In the genomic region with DNA sequence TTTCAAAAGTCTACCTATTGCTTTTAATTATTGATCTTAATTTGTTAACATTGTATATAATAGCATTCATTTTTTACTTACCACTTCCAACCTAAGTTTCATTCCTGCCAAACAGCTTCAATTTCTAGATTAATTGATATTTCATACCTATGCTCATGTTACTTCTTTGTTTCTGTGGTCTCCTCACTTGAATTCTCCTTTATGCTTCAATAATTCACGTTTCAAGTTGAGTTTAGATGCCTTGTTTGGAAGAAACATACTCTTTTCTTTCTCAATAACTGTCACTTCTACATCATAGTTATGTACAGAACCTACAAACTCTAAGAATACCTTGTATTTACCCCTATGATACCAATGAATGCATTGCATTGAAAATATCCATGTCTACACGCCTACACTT, we compare ENCODE assay signal across 15 cellular contexts.
A peak's percentile ranks its signal among the peaks of the same experiment; 100 is the strongest.
DNase-seq lines count a peak whose midpoint lies in the region; ATAC-seq, FAIRE-seq and TF ChIP-seq lines count a peak whose summit lies in the region.
"Had no signal": no experiment of that assay in that cellular context is flagged by ENCODE, and none has a peak within 500 bp of the region (broad histone marks: within the 10 kb centered on the region; RNA-seq: fewer than 3 reads in every experiment).

No MANE protein-coding gene starts in this region.

- H2BK15ac ChIP-seq in mesenchymal stem cell (ENCODE audit: low read depth, poor library complexity, severe bottlenecking): no peak overlapping the region

- H2BK120ac ChIP-seq in mesenchymal stem cell (ENCODE audit: low read depth, low read length): no peak overlapping the region

- H4K20me1 ChIP-seq in OCI-LY3 (ENCODE audit: insufficient read depth, low read length): no peaks in the 10 kb centered on the region

- H3K4ac ChIP-seq in mesenchymal stem cell (ENCODE audit: low read depth in 1 of 2, low read length in 2 of 2): no peak overlapping the region

- H3K36me3 ChIP-seq in OCI-LY3 (replicated peaks; ENCODE audit: low read depth, low read length): no peaks in the 10 kb centered on the region
- H3K36me3 ChIP-seq in mesenchymal stem cell (ENCODE audit: control insufficient read depth in 1 of 2, insufficient read depth in 2 of 2, low read depth in 1 of 2, low read length in 2 of 2): no peaks in the 10 kb centered on the region
- H3K36me3 ChIP-seq: HAP-1 had no signal

- TF ChIP-seq POLR2A in GM12891 (IDR thresholded peaks at IDR 0.05; ENCODE audit: low read depth, low read length): no peak

- H2BK5ac ChIP-seq in mesenchymal stem cell (ENCODE audit: low read depth, low read length, poor library complexity, severe bottlenecking): no peak overlapping the region

- H3K4me3 ChIP-seq in OCI-LY3 (ENCODE audit: low read length): no peak overlapping the region
- H3K4me3 ChIP-seq in mesenchymal stem cell (ENCODE audit: insufficient read depth in 1 of 2, low read depth in 1 of 2, low read length in 2 of 2): no peak overlapping the region
- H3K4me3 ChIP-seq: HAP-1 had no signal

- no peak overlapping the region for H2BK12ac ChIP-seq in mesenchymal stem cell (ENCODE audit: low read length in 2 of 2)

- H3K27me3 ChIP-seq in OCI-LY3 (ENCODE audit: low read depth, low read length): no peaks in the 10 kb centered on the region
- H3K27me3 ChIP-seq in mesenchymal stem cell (ENCODE audit: control insufficient read depth in 1 of 2, insufficient read depth in 1 of 2, low read length in 2 of 2): no peaks in the 10 kb centered on the region

- peaks cover 15% of the 10 kb centered on the region for H3K4me1 ChIP-seq in OCI-LY3 (ENCODE audit: low read length)
- H3K4me1 ChIP-seq in mesenchymal stem cell (ENCODE audit: control insufficient read depth, insufficient read depth, low read depth, low read length): no peaks in the 10 kb centered on the region
- H3K4me1 ChIP-seq: Caco-2, HAP-1 had no signal

- H3K79me1 ChIP-seq in mesenchymal stem cell (replicated peaks; ENCODE audit: low read length, poor library complexity, severe bottlenecking): no peaks in the 10 kb centered on the region

- no peaks in the 10 kb centered on the region for H3K79me2 ChIP-seq in OCI-LY3 (ENCODE audit: low read length)

- DNase-seq in mesenchymal stem cell (no peak), GM12891 (ENCODE audit: insufficient read length, low spot score) (no peak), G401 (ENCODE audit: low spot score) (no peak)
- DNase-seq: C1 segment of cervical spinal cord; Caco-2; CD4-positive, alpha-beta memory T cell; DMS153; DND-41; GDM1; GOT3 had no signal

- H3K4me2 ChIP-seq in OCI-LY3 (ENCODE audit: low read length) (0 out of 2 replicates have a peak overlapping the region, but pooled peaks have one; percentile 21), mesenchymal stem cell (ENCODE audit: low read length, poor library complexity, severe bottlenecking) (no peak overlapping the region)

- H3K9ac ChIP-seq in OCI-LY3 (ENCODE audit: low read length): no peak overlapping the region
- no peak overlapping the region for H3K9ac ChIP-seq in mesenchymal stem cell (ENCODE audit: low read length)

- H3K27ac ChIP-seq in OCI-LY3 (ENCODE audit: low read length) (no peak overlapping the region), mesenchymal stem cell (ENCODE audit: low read length, poor library complexity, severe bottlenecking) (no peak overlapping the region)

- H3K9me3 ChIP-seq in OCI-LY3 (ENCODE audit: insufficient read depth, low read length): 0 out of 2 replicates have a peak, but pooled peaks cover 3% of the 10 kb centered on the region
- H3K9me3 ChIP-seq in mesenchymal stem cell (ENCODE audit: control insufficient read depth, low read length): no peaks in the 10 kb centered on the region
- H3K9me3 ChIP-seq: Caco-2, HAP-1 had no signal

- whole genome bisulfite sequencing in mesenchymal stem cell: 34% methylated on average over 2 of the region's 2 CpGs

- no peak for FAIRE-seq in GM12891 (lab: Jason Lieb, UNC)
- FAIRE-seq: H54 had no signal

- no peak overlapping the region for H2AFZ ChIP-seq in OCI-LY3 (ENCODE audit: low read depth, low read length)
- no peak overlapping the region for H2AFZ ChIP-seq in mesenchymal stem cell (ENCODE audit: low read depth, low read length)

- in situ Hi-C loops in G401 (cut with HindIII; ENCODE audit: low sequenced_read_pairs): no loop called here

- no peak for TF ChIP-seq CTCF in OCI-LY3 (IDR thresholded peaks at IDR 0.05; ENCODE audit: low read depth, low read length)

- H3K23ac ChIP-seq in mesenchymal stem cell (ENCODE audit: low read length in 2 of 2): no peak overlapping the region

- H4K91ac ChIP-seq in mesenchymal stem cell (ENCODE audit: low read length): no peak overlapping the region

- H3K18ac ChIP-seq in mesenchymal stem cell (ENCODE audit: low read depth in 1 of 2, low read length in 2 of 2): no peak overlapping the region

- peak; percentile 67 for ATAC-seq in GM18858 (IDR thresholded peaks at IDR 0.05; ENCODE audit: unreplicated experiment)
- ATAC-seq in GM18907 (IDR thresholded peaks at IDR 0.05; ENCODE audit: unreplicated experiment): peak; percentile 47

- no peak overlapping the region for H2AK5ac ChIP-seq in mesenchymal stem cell (ENCODE audit: low read length, severe bottlenecking)

- no peak overlapping the region for H3K14ac ChIP-seq in mesenchymal stem cell (ENCODE audit: low read length in 2 of 2)

- H4K8ac ChIP-seq in mesenchymal stem cell (ENCODE audit: low read length): no peak overlapping the region

TF ChIP-seq in GM12891, 5 proteins besides CTCF, POLR2A, EP300 and RAD21:
- TF ChIP-seq TAF1 (IDR thresholded peaks at IDR 0.05; ENCODE audit: low read depth, low read length): no peak
- no peak for TF ChIP-seq POLR2AphosphoS5 (IDR thresholded peaks at IDR 0.05; ENCODE audit: low read depth, low read length)
- TF ChIP-seq PAX5 (IDR thresholded peaks at IDR 0.05; ENCODE audit: insufficient read depth, low read length, severe bottlenecking): no peak
- TF ChIP-seq SPI1 (IDR thresholded peaks at IDR 0.05; ENCODE audit: low read depth, low read length): no peak
- TF ChIP-seq POU2F2 (IDR thresholded peaks at IDR 0.05; ENCODE audit: low read depth, low read length): no peak
